10 cellular contexts compared by ENCODE assay signal in the genomic region with DNA sequence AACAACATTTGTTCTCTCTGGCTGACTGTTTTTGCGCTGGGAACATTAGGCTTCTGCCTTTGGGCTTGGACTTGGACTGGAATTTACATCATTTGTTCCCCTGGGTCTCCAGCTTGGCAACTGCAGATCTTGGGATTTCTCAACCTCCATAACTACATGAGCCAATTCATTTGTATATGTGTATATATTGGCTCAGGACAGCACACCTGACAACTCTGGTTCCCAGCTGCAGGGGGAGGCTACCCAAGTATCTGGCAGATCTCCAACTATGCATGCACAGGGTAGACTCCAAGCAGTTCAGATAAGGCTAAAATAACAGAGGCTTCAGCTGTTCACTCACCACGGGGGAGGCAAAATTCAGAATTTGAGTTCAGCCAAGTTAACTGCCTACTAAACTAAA. TPM values are rescaled to one million over a fixed set of nuclear protein-coding genes. Genes with fewer than 3 reads are reported as not detected.
DNase-seq lines count a peak whose midpoint lies in the region; ATAC-seq, FAIRE-seq and TF ChIP-seq lines count a peak whose summit lies in the region.
"Had no signal": no experiment of that assay in that cellular context is flagged by ENCODE, and none has a peak within 500 bp of the region (broad histone marks: within the 10 kb centered on the region; RNA-seq: fewer than 3 reads in every experiment).

No MANE protein-coding gene starts in this region.

- no peak for FAIRE-seq in GM12892 (lab: Jason Lieb, UNC)

- H3K4me3 Mint-ChIP-seq in brain: no peak overlapping the region
- no peak overlapping the region for H3K4me3 Mint-ChIP-seq in type B pancreatic cell
- H3K4me3 Mint-ChIP-seq: activated naive CD8-positive, alpha-beta T cell treated with anti-CD3 and anti-CD28 coated beads for 36 hours had no signal

- peaks cover 0 to 3% (median 0%) of the 10 kb centered on the region in 5 experiments for H3K9me3 Mint-ChIP-seq in brain
- peaks cover 5% of the 10 kb centered on the region for H3K9me3 Mint-ChIP-seq in type B pancreatic cell
- H3K9me3 Mint-ChIP-seq: activated naive CD8-positive, alpha-beta T cell treated with anti-CD3 and anti-CD28 coated beads for 36 hours had no signal

- H3K27me3 ChIP-seq in kidney epithelial cell (ENCODE audit: control insufficient read depth, insufficient read depth, low read length) (no peaks in the 10 kb centered on the region), Peyer's patch (no peaks in the 10 kb centered on the region)

- peak overlapping the region in 1 of 4 donors; percentile 64 for H3K27ac ChIP-seq in Peyer's patch

- TF ChIP-seq CTCF in brain (conservative IDR thresholded peaks at IDR 0.05): no peak
- TF ChIP-seq CTCF in kidney epithelial cell (IDR thresholded peaks at IDR 0.05; ENCODE audit: insufficient read depth, low read length, poor library complexity, severe bottlenecking): no peak
- no peak for TF ChIP-seq CTCF in type B pancreatic cell (conservative IDR thresholded peaks at IDR 0.05)
- TF ChIP-seq CTCF in Peyer's patch (IDR thresholded peaks at IDR 0.05): no peak

- no peak for ATAC-seq in HG03159 (IDR thresholded peaks at IDR 0.05; ENCODE audit: unreplicated experiment)

- no peak for TF ChIP-seq POLR2A in Peyer's patch (IDR thresholded peaks at IDR 0.05)
- TF ChIP-seq POLR2A in GM12892 (IDR thresholded peaks at IDR 0.05; ENCODE audit: low read depth, low read length): no peak

- peaks cover 56% of the 10 kb centered on the region for H3K4me1 Mint-ChIP-seq in brain
- H3K4me1 Mint-ChIP-seq in type B pancreatic cell (ENCODE audit: unreplicated experiment): peaks cover 40% of the 10 kb centered on the region

- peaks cover 0 to 33% (median 2%) of the 10 kb centered on the region in 4 donors for H3K4me1 ChIP-seq in Peyer's patch

- H3K27ac Mint-ChIP-seq in brain (peak overlapping the region in 3 of 5 experiments; percentile 47 to 87 (median 57)), type B pancreatic cell (peak overlapping the region; percentile 77)
- H3K27ac Mint-ChIP-seq: activated naive CD8-positive, alpha-beta T cell treated with anti-CD3 and anti-CD28 coated beads for 36 hours had no signal

- DNase-seq in NCI-H345 (lab: John Stamatoyannopoulos, UW) (peak; percentile 42), NCI-H345 treated with DMSO at 0.1 percent for 48 hours (lab: John Stamatoyannopoulos, UW; ENCODE audit: unreplicated experiment) (no peak), kidney epithelial cell (ENCODE audit: low read depth) (peak; percentile 62), type B pancreatic cell (ENCODE audit: extremely low spot score, unreplicated experiment) (no peak), Peyer's patch (no peak), GM12892 (ENCODE audit: insufficient read length) (no peak)
- DNase-seq: activated naive CD8-positive, alpha-beta T cell treated with anti-CD3 and anti-CD28 coated beads for 36 hours; HCEC 1CT had no signal

- H3K9me3 ChIP-seq in Peyer's patch: no peaks in the 10 kb centered on the region

- H3K27me3 Mint-ChIP-seq in brain (peaks cover 4% of the 10 kb centered on the region), type B pancreatic cell (no peaks in the 10 kb centered on the region)
- H3K27me3 Mint-ChIP-seq: activated naive CD8-positive, alpha-beta T cell treated with anti-CD3 and anti-CD28 coated beads for 36 hours had no signal

- H3K36me3 Mint-ChIP-seq in brain (no peaks in the 10 kb centered on the region), type B pancreatic cell (no peaks in the 10 kb centered on the region)
- H3K36me3 Mint-ChIP-seq: activated naive CD8-positive, alpha-beta T cell treated with anti-CD3 and anti-CD28 coated beads for 36 hours had no signal

- H3K4me3 ChIP-seq in kidney epithelial cell (ENCODE audit: low read depth, low read length) (no peak overlapping the region), Peyer's patch (no peak overlapping the region)

- H3K36me3 ChIP-seq in kidney epithelial cell (ENCODE audit: control insufficient read depth, insufficient read depth, low read length): no peaks in the 10 kb centered on the region
- H3K36me3 ChIP-seq in Peyer's patch: no peaks in the 10 kb centered on the region

RNA-seq across cellular contexts. Expression of a gene that starts 31.6 kb away (rescaled TPM):
- polyA plus RNA-seq in brain (ENCODE audit: insufficient read depth, low read depth, low replicate concordance): 0.42 TPM
- total RNA-seq in kidney epithelial cell (144 TPM in 2 replicates), type B pancreatic cell (ENCODE audit: low replicate concordance) (10.9 and 35.2 TPM in 2 replicates), Peyer's patch (100 to 1,000 TPM in 2 of 4 donors, 10 to 100 TPM in 1, 1 to 10 TPM in 1; 9.9 to 146 (median 88.2) TPM)
- polyA plus RNA-seq in GM12892 (2012; ENCODE audit: missing spikeins): not detected

Comparison
In these comparisons a context has a peak if more than half of its experiments do, and no peak if none do; other contexts are left out.
1. DNase-seq: peak in NCI-H345 (single experiment) and kidney epithelial cell (single experiment); none in NCI-H345 treated with DMSO at 0.1 percent for 48 hours (single experiment), type B pancreatic cell (single experiment), Peyer's patch (0 of 3) and GM12892 (single experiment).